In genomic region chr17:1905190-1905919, GRCh38 we compare ENCODE assay signal across 12 cellular contexts.
DNase-seq lines count a peak whose midpoint lies in the region; TF ChIP-seq lines count a peak whose summit lies in the region.
"Had no signal": no experiment of that assay in that cellular context is flagged by ENCODE, and none has a peak within 500 bp of the region (broad histone marks: within the 10 kb centered on the region; RNA-seq: fewer than 3 reads in every experiment).

No MANE protein-coding gene starts in this region.

- H3K4me3 Mint-ChIP-seq in endodermal cell: no peak overlapping the region

- no peak overlapping the region for H3K4me3 ChIP-seq in endodermal cell (ENCODE audit: low read length)
- H3K4me3 ChIP-seq: stomach had no signal

- DNase-seq in NCI-H128 (lab: John Stamatoyannopoulos, UW; ENCODE audit: unreplicated experiment): peak; percentile 69
- DNase-seq in NCI-H524 (lab: John Stamatoyannopoulos, UW): peak; percentile 47 to 65
- DNase-seq in endodermal cell: no peak
- peak; percentile 29 for DNase-seq in putamen (ENCODE audit: low spot score)
- no peak for DNase-seq in activated gamma-delta T cell treated with Interleukin-2 at 50 U/mL for 16 hours
- DNase-seq in stimulated activated CD4-positive, alpha-beta T cell treated with anti-CD3 and anti-CD28 coated beads, Interleukin-4, amount 100 ng/mL, for 24 hours: no peak
- DNase-seq in OCI-M2 (lab: John Stamatoyannopoulos, UW; ENCODE audit: unreplicated experiment): no peak
- no peak for DNase-seq in EL
- DNase-seq: kidney; stimulated activated CD4-positive, alpha-beta T cell treated with anti-CD3 and anti-CD28 coated beads, Interleukin-2, amount 100 ng/mL, for 24 hours; stomach had no signal

- no peaks in the 10 kb centered on the region for H3K9me3 Mint-ChIP-seq in endodermal cell
- H3K9me3 Mint-ChIP-seq: neural crest cell had no signal

- H3K4me1 ChIP-seq in endodermal cell (ENCODE audit: control insufficient read depth, insufficient read depth, low read length): peaks cover 23% of the 10 kb centered on the region

- H3K36me3 Mint-ChIP-seq in endodermal cell (ENCODE audit: low read depth): no peaks in the 10 kb centered on the region

- H3K27ac ChIP-seq in endodermal cell (ENCODE audit: low read depth, low read length): no peak overlapping the region
- H3K27ac ChIP-seq: stomach had no signal

- no peaks in the 10 kb centered on the region for H3K9me3 ChIP-seq in endodermal cell (ENCODE audit: control insufficient read depth, low read length)
- H3K9me3 ChIP-seq: stomach had no signal

- peaks cover 56% of the 10 kb centered on the region for H3K27me3 Mint-ChIP-seq in endodermal cell (ENCODE audit: insufficient read depth)

- 65 to 71% methylated on average over 19 to 26 of the region's 26 CpGs for WGBS in endodermal cell (ENCODE audit: insufficient coverage in 1 of 2, insufficient read length in 1 of 2), 2 experiments

- H3K36me3 ChIP-seq in endodermal cell (ENCODE audit: control insufficient read depth, insufficient read depth, low read length): no peaks in the 10 kb centered on the region
- H3K36me3 ChIP-seq: stomach had no signal

- TF ChIP-seq CTCF in endodermal cell (conservative IDR thresholded peaks at IDR 0.05): no peak

- H3K4me1 Mint-ChIP-seq in endodermal cell: peaks cover 38% of the 10 kb centered on the region

- H3K27me3 ChIP-seq in endodermal cell (ENCODE audit: control insufficient read depth, insufficient read depth, low read length, poor library complexity, severe bottlenecking): peaks cover 37% of the 10 kb centered on the region

- H3K9ac ChIP-seq in endodermal cell (ENCODE audit: extremely low read depth, low read length, poor library complexity, severe bottlenecking): no peak overlapping the region

- H3K27ac Mint-ChIP-seq in endodermal cell: peak overlapping the region; percentile 65

Comparison
In these comparisons a context has a peak if more than half of its experiments do, and no peak if none do; other contexts are left out.
1. DNase-seq: peak in NCI-H128 (single experiment), NCI-H524 (2 of 2) and putamen (single experiment); none in endodermal cell (single experiment), activated gamma-delta T cell treated with Interleukin-2 at 50 U/mL for 16 hours (single experiment), stimulated activated CD4-positive, alpha-beta T cell treated with anti-CD3 and anti-CD28 coated beads, Interleukin-4, amount 100 ng/mL, for 24 hours (single experiment), OCI-M2 (single experiment) and EL (single experiment).